In the genomic region with DNA sequence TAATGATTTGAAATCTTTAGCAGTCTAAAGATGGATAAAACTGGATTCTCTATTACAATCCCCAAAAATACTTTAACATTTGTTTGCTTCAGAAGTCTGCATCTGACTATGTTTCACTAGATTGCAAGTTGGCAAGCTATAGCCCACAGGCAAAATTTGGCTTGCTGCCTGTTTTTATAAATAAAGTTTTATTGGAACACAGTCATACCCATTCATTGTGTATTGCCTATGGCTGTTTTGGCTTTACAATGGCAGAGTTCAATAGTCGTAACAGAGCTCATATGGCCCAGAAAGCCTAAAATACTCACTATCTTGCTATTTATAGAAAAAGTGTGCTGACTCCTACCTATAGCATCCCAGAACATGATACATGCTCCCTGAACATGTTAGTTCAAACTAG, we compare ENCODE assay signal across 7 cellular contexts.
"Had no signal": no experiment of that assay in that cellular context is flagged by ENCODE, and none has a peak within 500 bp of the region (broad histone marks: within the 10 kb centered on the region; RNA-seq: fewer than 3 reads in every experiment).

No MANE protein-coding gene starts in this region.

- H3K4me2 ChIP-seq: KMS-11 had no signal

- H3K9ac ChIP-seq: KMS-11 had no signal

- H3K27ac ChIP-seq: HL-60, KMS-11 had no signal

- ATAC-seq: HepG2 had no signal

- DNase-seq: IMR-90, KBM-7, KG1 had no signal

- FAIRE-seq: HepG2, HTR-8/SVneo had no signal
